Comparison of ENCODE assay signal across 23 cellular contexts in genomic region chrX:69024287-69024686, GRCh38.
A peak's percentile ranks its signal among the peaks of the same experiment; 100 is the strongest.
DNase-seq lines count a peak whose midpoint lies in the region; ATAC-seq and TF ChIP-seq lines count a peak whose summit lies in the region.
"Had no signal": no experiment of that assay in that cellular context is flagged by ENCODE, and none has a peak within 500 bp of the region (broad histone marks: within the 10 kb centered on the region; RNA-seq: fewer than 3 reads in every experiment).

No MANE protein-coding gene starts in this region.

- H3K9me3 Mint-ChIP-seq in activated T-helper 1 cell treated with anti-CD3 and anti-CD28 coated beads, Interleukin-12 subunit alpha, Interleukin-12 subunit beta, Interleukin-2, Interleukin-4 antibody, amounts not matched to agents 30 ng/mL and 10 ng/mL and 1 ng/mL, durations not matched to agents 14 hours and 24 hours and 36 hours, result no peaks in the 10 kb centered on the region
- H3K9me3 Mint-ChIP-seq: activated CD4-positive, alpha-beta memory T cell treated with anti-CD3 and anti-CD28 coated beads, Interleukin-2, amount 10 ng/mL, durations not matched to agents 7 days and 5 days; activated naive CD8-positive, alpha-beta T cell treated with anti-CD3 and anti-CD28 coated beads, Interleukin-2, amount 10 ng/mL, durations not matched to agents 7 days and 5 days; central memory CD8-positive, alpha-beta T cell; dendritic cell treated with granulocyte-macrophage colony-stimulating factor and Interleukin-4, amounts not matched to agents 40 ng/mL and 50 ng/mL, for 4 days; neural crest cell; stimulated activated naive CD8-positive, alpha-beta T cell treated with anti-CD3 and anti-CD28 coated beads, Interleukin-15, Interleukin-2, amounts not matched to agents 100 ng/mL and 50 ng/mL, for 24 hours; T-cell had no signal

- no peak overlapping the region for H2AK5ac ChIP-seq in mesenchymal stem cell (ENCODE audit: low read length, severe bottlenecking)

- WGBS in heart right ventricle, 2 donors, result 56 to 59% methylated on average over 8 to 9 of the region's 9 CpGs
- 65% methylated on average over 9 of the region's 9 CpGs for WGBS in esophagus muscularis mucosa
- WGBS in mesenchymal stem cell, result 92% methylated on average over 9 of the region's 9 CpGs

- no peak overlapping the region for H3K27ac Mint-ChIP-seq in activated T-helper 1 cell treated with anti-CD3 and anti-CD28 coated beads, Interleukin-12 subunit alpha, Interleukin-12 subunit beta, Interleukin-2, Interleukin-4 antibody, amounts not matched to agents 30 ng/mL and 10 ng/mL and 1 ng/mL, durations not matched to agents 14 hours and 24 hours and 36 hours
- H3K27ac Mint-ChIP-seq: activated CD4-positive, alpha-beta memory T cell treated with anti-CD3 and anti-CD28 coated beads, Interleukin-2, amount 10 ng/mL, durations not matched to agents 7 days and 5 days; activated naive CD8-positive, alpha-beta T cell treated with anti-CD3 and anti-CD28 coated beads, Interleukin-2, amount 10 ng/mL, durations not matched to agents 7 days and 5 days; dendritic cell treated with granulocyte-macrophage colony-stimulating factor and Interleukin-4, amounts not matched to agents 40 ng/mL and 50 ng/mL, for 4 days; progenitor cell of endocrine pancreas; stimulated activated naive CD8-positive, alpha-beta T cell treated with anti-CD3 and anti-CD28 coated beads, Interleukin-15, Interleukin-2, amounts not matched to agents 100 ng/mL and 50 ng/mL, for 24 hours; T-cell had no signal

- no peak overlapping the region for H2BK5ac ChIP-seq in mesenchymal stem cell (ENCODE audit: low read depth, low read length, poor library complexity, severe bottlenecking)

- H3K4me1 ChIP-seq in heart right ventricle (peaks cover 0 to 49% (median 19%) of the 10 kb centered on the region in 9 donors), right atrium auricular region (peaks cover 0 to 14% of the 10 kb centered on the region in 2 donors), esophagus muscularis mucosa (peaks cover 15 to 31% (median 26%) of the 10 kb centered on the region in 4 donors), mesenchymal stem cell (ENCODE audit: control insufficient read depth, insufficient read depth, low read depth, low read length) (peaks cover 12% of the 10 kb centered on the region), vagina (no peaks in the 10 kb centered on the region)

- TF ChIP-seq POLR2A in esophagus muscularis mucosa (IDR thresholded peaks at IDR 0.05; ENCODE audit: low read depth) (no peak), vagina (IDR thresholded peaks at IDR 0.05) (no peak)

- no peaks in the 10 kb centered on the region for H3K36me3 ChIP-seq in heart right ventricle
- H3K36me3 ChIP-seq in right atrium auricular region, result no peaks in the 10 kb centered on the region
- H3K36me3 ChIP-seq in esophagus muscularis mucosa, result no peaks in the 10 kb centered on the region
- no peaks in the 10 kb centered on the region for H3K36me3 ChIP-seq in mesenchymal stem cell (ENCODE audit: control insufficient read depth in 1 of 2, insufficient read depth in 2 of 2, low read depth in 1 of 2, low read length in 2 of 2)
- no peaks in the 10 kb centered on the region for H3K36me3 ChIP-seq in vagina
- H3K36me3 ChIP-seq: BLaER1, MG63 had no signal

- H3K4me1 Mint-ChIP-seq in activated T-helper 1 cell treated with anti-CD3 and anti-CD28 coated beads, Interleukin-12 subunit alpha, Interleukin-12 subunit beta, Interleukin-2, Interleukin-4 antibody, amounts not matched to agents 30 ng/mL and 10 ng/mL and 1 ng/mL, durations not matched to agents 14 hours and 24 hours and 36 hours (ENCODE audit: low read depth), result no peaks in the 10 kb centered on the region
- H3K4me1 Mint-ChIP-seq: activated CD4-positive, alpha-beta memory T cell treated with anti-CD3 and anti-CD28 coated beads, Interleukin-2, amount 10 ng/mL, durations not matched to agents 7 days and 5 days; neural crest cell; T-cell had no signal

- H3K4me3 ChIP-seq in heart right ventricle (no peak overlapping the region), right atrium auricular region (no peak overlapping the region), esophagus muscularis mucosa (no peak overlapping the region), mesenchymal stem cell (ENCODE audit: insufficient read depth in 1 of 2, low read depth in 1 of 2, low read length in 2 of 2) (no peak overlapping the region), vagina (no peak overlapping the region)
- H3K4me3 ChIP-seq: BLaER1, MG63, PC-9 had no signal

- H3K27ac ChIP-seq in heart right ventricle, result peak overlapping the region in 6 of 10 donors; percentile 35 to 55 (median 50)
- peak overlapping the region in 1 of 2 donors; percentile 36 for H3K27ac ChIP-seq in right atrium auricular region
- H3K27ac ChIP-seq in esophagus muscularis mucosa (replicated peaks in 1 of 4), result peak overlapping the region; percentile 10 to 62 (median 45)
- H3K27ac ChIP-seq in mesenchymal stem cell (ENCODE audit: low read length, poor library complexity, severe bottlenecking), result peak overlapping the region; percentile 12
- peak overlapping the region; percentile 32 for H3K27ac ChIP-seq in vagina
- H3K27ac ChIP-seq: BLaER1, PC-9 had no signal

- TF ChIP-seq CTCF in heart right ventricle (IDR thresholded peaks at IDR 0.05) (no peak), right atrium auricular region (IDR thresholded peaks at IDR 0.05) (no peak), esophagus muscularis mucosa (IDR thresholded peaks at IDR 0.05) (no peak), vagina (IDR thresholded peaks at IDR 0.05) (no peak)

- no peak overlapping the region for H3K9ac ChIP-seq in mesenchymal stem cell (ENCODE audit: low read length)
- H3K9ac ChIP-seq: BLaER1 had no signal

- peak in 1 of 2 donors; percentile 24 for DNase-seq in heart right ventricle
- no peak for DNase-seq in right atrium auricular region (ENCODE audit: low spot score)
- DNase-seq in esophagus muscularis mucosa (ENCODE audit: extremely low spot score), result peak; percentile 4
- DNase-seq in mesenchymal stem cell, result no peak
- peak in 1 of 2 donors; percentile 79 for DNase-seq in vagina (ENCODE audit: extremely low spot score in 2 of 2)
- no peak for DNase-seq in activated effector memory CD4-positive, alpha-beta T cell treated with anti-CD3 and anti-CD28 coated beads, Interleukin-2, amount 50 U/mL, for 16 hours
- DNase-seq in NCI-H510A (lab: John Stamatoyannopoulos, UW), result no peak
- no peak for DNase-seq in activated T-helper 1 cell treated with anti-CD3 and anti-CD28 coated beads, Interleukin-12 subunit alpha, Interleukin-12 subunit beta, Interleukin-2, Interleukin-4 antibody, amounts not matched to agents 30 ng/mL and 10 ng/mL and 1 ng/mL, durations not matched to agents 14 hours and 24 hours and 36 hours (ENCODE audit: low spot score)
- DNase-seq: activated CD4-positive, alpha-beta memory T cell treated with anti-CD3 and anti-CD28 coated beads, Interleukin-2, amount 10 ng/mL, durations not matched to agents 7 days and 5 days; activated CD8-positive, alpha-beta memory T cell treated with anti-CD3 and anti-CD28 coated beads, Interleukin-2, amount 50 U/mL, for 48 hours; activated naive CD8-positive, alpha-beta T cell treated with anti-CD3 and anti-CD28 coated beads, Interleukin-2, amount 10 ng/mL, durations not matched to agents 7 days and 5 days; GOT3; KBM-7; NCI-H1417; T-cell had no signal

- H3K27me3 ChIP-seq in heart right ventricle, result peaks cover 0 to 12% (median 0%) of the 10 kb centered on the region in 7 donors
- H3K27me3 ChIP-seq in right atrium auricular region, result no peaks in the 10 kb centered on the region
- no peaks in the 10 kb centered on the region for H3K27me3 ChIP-seq in esophagus muscularis mucosa
- H3K27me3 ChIP-seq in mesenchymal stem cell (ENCODE audit: control insufficient read depth in 1 of 2, insufficient read depth in 1 of 2, low read length in 2 of 2), result peaks cover 0 to 54% of the 10 kb centered on the region in 2 experiments
- no peaks in the 10 kb centered on the region for H3K27me3 ChIP-seq in vagina
- H3K27me3 ChIP-seq: MG63 had no signal

- no peak overlapping the region for H4K8ac ChIP-seq in mesenchymal stem cell (ENCODE audit: low read length)

- H3K4me2 ChIP-seq in mesenchymal stem cell (ENCODE audit: low read length, poor library complexity, severe bottlenecking), result no peak overlapping the region
- H3K4me2 ChIP-seq: BLaER1, PC-9 had no signal

- H3K79me1 ChIP-seq in mesenchymal stem cell (replicated peaks; ENCODE audit: low read length, poor library complexity, severe bottlenecking), result no peaks in the 10 kb centered on the region

- H2BK12ac ChIP-seq in mesenchymal stem cell (ENCODE audit: low read length in 2 of 2), result no peak overlapping the region

- no peaks in the 10 kb centered on the region for H3K36me3 Mint-ChIP-seq in activated T-helper 1 cell treated with anti-CD3 and anti-CD28 coated beads, Interleukin-12 subunit alpha, Interleukin-12 subunit beta, Interleukin-2, Interleukin-4 antibody, amounts not matched to agents 30 ng/mL and 10 ng/mL and 1 ng/mL, durations not matched to agents 14 hours and 24 hours and 36 hours (ENCODE audit: low read depth)
- H3K36me3 Mint-ChIP-seq: activated naive CD8-positive, alpha-beta T cell treated with anti-CD3 and anti-CD28 coated beads, Interleukin-2, amount 10 ng/mL, durations not matched to agents 7 days and 5 days; T-cell had no signal

- H3K27me3 Mint-ChIP-seq in activated T-helper 1 cell treated with anti-CD3 and anti-CD28 coated beads, Interleukin-12 subunit alpha, Interleukin-12 subunit beta, Interleukin-2, Interleukin-4 antibody, amounts not matched to agents 30 ng/mL and 10 ng/mL and 1 ng/mL, durations not matched to agents 14 hours and 24 hours and 36 hours (ENCODE audit: insufficient read depth), result peaks cover 2% of the 10 kb centered on the region
- H3K27me3 Mint-ChIP-seq: activated CD4-positive, alpha-beta memory T cell treated with anti-CD3 and anti-CD28 coated beads, Interleukin-2, amount 10 ng/mL, durations not matched to agents 7 days and 5 days; activated naive CD8-positive, alpha-beta T cell treated with anti-CD3 and anti-CD28 coated beads, Interleukin-2, amount 10 ng/mL, durations not matched to agents 7 days and 5 days; central memory CD8-positive, alpha-beta T cell; dendritic cell treated with granulocyte-macrophage colony-stimulating factor and Interleukin-4, amounts not matched to agents 40 ng/mL and 50 ng/mL, for 4 days; progenitor cell of endocrine pancreas; stimulated activated naive CD8-positive, alpha-beta T cell treated with anti-CD3 and anti-CD28 coated beads, Interleukin-15, Interleukin-2, amounts not matched to agents 100 ng/mL and 50 ng/mL, for 24 hours had no signal

- no peak overlapping the region for H3K4me3 Mint-ChIP-seq in activated T-helper 1 cell treated with anti-CD3 and anti-CD28 coated beads, Interleukin-12 subunit alpha, Interleukin-12 subunit beta, Interleukin-2, Interleukin-4 antibody, amounts not matched to agents 30 ng/mL and 10 ng/mL and 1 ng/mL, durations not matched to agents 14 hours and 24 hours and 36 hours
- H3K4me3 Mint-ChIP-seq: activated CD4-positive, alpha-beta memory T cell treated with anti-CD3 and anti-CD28 coated beads, Interleukin-2, amount 10 ng/mL, durations not matched to agents 7 days and 5 days; activated naive CD8-positive, alpha-beta T cell treated with anti-CD3 and anti-CD28 coated beads, Interleukin-2, amount 10 ng/mL, durations not matched to agents 7 days and 5 days; central memory CD8-positive, alpha-beta T cell; dendritic cell treated with granulocyte-macrophage colony-stimulating factor and Interleukin-4, amounts not matched to agents 40 ng/mL and 50 ng/mL, for 4 days; neural crest cell; stimulated activated naive CD8-positive, alpha-beta T cell treated with anti-CD3 and anti-CD28 coated beads, Interleukin-15, Interleukin-2, amounts not matched to agents 100 ng/mL and 50 ng/mL, for 24 hours; T-cell had no signal

- no peak overlapping the region for H4K91ac ChIP-seq in mesenchymal stem cell (ENCODE audit: low read length)

- H3K9me3 ChIP-seq in heart right ventricle (no peaks in the 10 kb centered on the region), right atrium auricular region (no peaks in the 10 kb centered on the region), esophagus muscularis mucosa (no peaks in the 10 kb centered on the region), mesenchymal stem cell (ENCODE audit: control insufficient read depth, low read length) (no peaks in the 10 kb centered on the region), vagina (no peaks in the 10 kb centered on the region)
- H3K9me3 ChIP-seq: BLaER1, MG63 had no signal

- H2AFZ ChIP-seq in mesenchymal stem cell (ENCODE audit: low read depth, low read length), result no peak overlapping the region
- H2AFZ ChIP-seq: PC-9 had no signal

- H3K23ac ChIP-seq in mesenchymal stem cell (ENCODE audit: low read length in 2 of 2), result no peak overlapping the region

- H3K14ac ChIP-seq in mesenchymal stem cell (ENCODE audit: low read length in 2 of 2), result no peak overlapping the region

- ATAC-seq in heart right ventricle, result peak in 3 of 8 donors; percentile 20 to 43 (median 34)
- ATAC-seq: T-cell had no signal

- no peak for TF ChIP-seq EP300 in esophagus muscularis mucosa (IDR thresholded peaks at IDR 0.05)

- H3K18ac ChIP-seq in mesenchymal stem cell (ENCODE audit: low read depth in 1 of 2, low read length in 2 of 2), result no peak overlapping the region

- no peak overlapping the region for H3K4ac ChIP-seq in mesenchymal stem cell (ENCODE audit: low read depth in 1 of 2, low read length in 2 of 2)

- H2BK120ac ChIP-seq in mesenchymal stem cell (ENCODE audit: low read depth, low read length), result no peak overlapping the region

- no peak overlapping the region for H2BK15ac ChIP-seq in mesenchymal stem cell (ENCODE audit: low read depth, poor library complexity, severe bottlenecking)

- intact Hi-C loops in heart right ventricle (cut with DNase I), result loop anchor here in 1 of 10 donors (10.0 kb wide), 1 partner anchor 199 kb away; the partner anchor contains the start of gene EFNB1
- intact Hi-C loops in esophagus muscularis mucosa (cut with DNase I), result loop anchor here (10.0 kb wide), 1 partner anchor 129 kb away; no protein-coding TSS in a partner anchor
- intact Hi-C loops in vagina (cut with DNase I), result no loop called here
- intact Hi-C loops in activated T-helper 1 cell treated with anti-CD3 and anti-CD28 coated beads, Interleukin-12 subunit alpha, Interleukin-12 subunit beta, Interleukin-2, Interleukin-4 antibody, amounts not matched to agents 30 ng/mL and 10 ng/mL and 1 ng/mL, durations not matched to agents 14 hours and 24 hours and 36 hours (cut with micrococcal nuclease), result no loop called here
